ENCODE assay signal across 8 cellular contexts in the genomic region with DNA sequence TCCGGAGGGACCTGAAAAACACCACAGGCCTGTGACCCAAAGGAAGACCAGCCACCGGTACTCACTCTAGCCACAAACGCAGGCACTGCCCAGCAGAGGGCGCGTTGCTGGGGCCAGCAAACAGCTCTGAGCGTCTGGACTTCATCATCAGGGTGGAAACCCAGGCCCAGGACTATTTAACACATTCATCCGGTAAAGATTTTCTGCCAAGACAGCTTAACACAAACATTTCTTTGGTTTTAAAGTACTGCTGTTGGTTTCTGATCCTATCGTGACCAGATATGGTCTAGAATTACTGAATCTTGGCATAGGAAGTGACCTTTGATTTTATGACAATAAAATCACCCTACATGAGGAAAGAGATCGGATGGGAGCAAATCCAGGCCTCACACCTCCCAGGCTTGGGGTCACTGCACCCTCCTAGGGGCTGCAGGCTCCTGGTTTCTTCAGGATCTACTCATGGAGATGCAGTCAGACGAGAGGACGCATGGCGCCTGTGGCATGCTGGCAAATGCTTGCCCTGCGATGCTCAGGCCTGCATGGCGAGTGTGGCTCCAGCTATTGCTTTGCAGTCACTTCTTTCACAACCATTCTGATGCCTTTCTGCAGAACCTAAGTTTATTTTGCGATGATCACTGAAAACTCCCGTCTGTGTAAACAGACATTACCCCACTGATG.
DNase-seq lines count a peak whose midpoint lies in the region; ATAC-seq and TF ChIP-seq lines count a peak whose summit lies in the region.

No MANE protein-coding gene starts in this region.

- no peak overlapping the region for H3K4me2 ChIP-seq in DND-41 (ENCODE audit: insufficient read depth, low read length)

- H3K9ac ChIP-seq in DND-41 (ENCODE audit: low read depth, low read length) = no peak overlapping the region

- H3K27ac Mint-ChIP-seq in T-helper 2 cell treated with Interferon-gamma antibody and Interleukin-4, amounts not matched to agents 5 μg/mL and 100 μg/mL, for 36 hours = no peak overlapping the region

- H3K4me3 ChIP-seq in DND-41 (ENCODE audit: low read depth in 1 of 2, low read length in 2 of 2) = no peak overlapping the region

- H3K36me3 ChIP-seq in DND-41 (ENCODE audit: insufficient read depth, low read length) = no peaks in the 10 kb centered on the region

- no peaks in the 10 kb centered on the region for H4K20me1 ChIP-seq in DND-41 (ENCODE audit: insufficient read depth, low read length)

- H3K27me3 ChIP-seq in DND-41 (ENCODE audit: insufficient read depth, low read length, poor library complexity) = no peaks in the 10 kb centered on the region

- no peak overlapping the region for H2AFZ ChIP-seq in DND-41 (ENCODE audit: low read depth, low read length)

- no peaks in the 10 kb centered on the region for H3K9me3 Mint-ChIP-seq in T-helper 2 cell treated with Interferon-gamma antibody and Interleukin-4, amounts not matched to agents 5 μg/mL and 100 μg/mL, for 36 hours

- H3K79me2 ChIP-seq in DND-41 (ENCODE audit: insufficient read depth, low read length) = no peaks in the 10 kb centered on the region

- peaks cover 3% of the 10 kb centered on the region for H3K27me3 Mint-ChIP-seq in T-helper 2 cell treated with Interferon-gamma antibody and Interleukin-4, amounts not matched to agents 5 μg/mL and 100 μg/mL, for 36 hours (ENCODE audit: low read depth)

- TF ChIP-seq CTCF in DND-41 (IDR thresholded peaks at IDR 0.05; ENCODE audit: borderline replicate concordance, extremely low read depth, low read length, poor library complexity, severe bottlenecking) = peak; percentile 49

- H3K4me3 Mint-ChIP-seq in T-helper 2 cell treated with Interferon-gamma antibody and Interleukin-4, amounts not matched to agents 5 μg/mL and 100 μg/mL, for 36 hours = no peak overlapping the region

- no peaks in the 10 kb centered on the region for H3K36me3 Mint-ChIP-seq in T-helper 2 cell treated with Interferon-gamma antibody and Interleukin-4, amounts not matched to agents 5 μg/mL and 100 μg/mL, for 36 hours (ENCODE audit: low read depth)

- no peaks in the 10 kb centered on the region for H3K9me3 ChIP-seq in DND-41 (ENCODE audit: insufficient read depth, low read length, severe bottlenecking)

- DNase-seq in DND-41 (peak; percentile 7), fibroblast of peridontal ligament (ENCODE audit: extremely low read depth) (peak; percentile 54), renal cortical epithelial cell (ENCODE audit: low read depth) (peak; percentile 26), NCI-H446 treated with DMSO at 0.1 percent for 48 hours (lab: John Stamatoyannopoulos, UW) (no peak), NCI-H1105 treated with DMSO at 0.1 percent for 48 hours (lab: John Stamatoyannopoulos, UW) (no peak)
- DNase-seq in T-helper 2 cell treated with Interferon-gamma antibody and Interleukin-4, amounts not matched to agents 5 μg/mL and 100 μg/mL, for 36 hours (ENCODE audit: low spot score) = peak; percentile 8

- H3K27ac ChIP-seq in DND-41 (ENCODE audit: low read length) = no peak overlapping the region

- H3K4me1 ChIP-seq in DND-41 (ENCODE audit: insufficient read depth, low read length) = no peaks in the 10 kb centered on the region

- no peaks in the 10 kb centered on the region for H3K4me1 Mint-ChIP-seq in T-helper 2 cell treated with Interferon-gamma antibody and Interleukin-4, amounts not matched to agents 5 μg/mL and 100 μg/mL, for 36 hours (ENCODE audit: low read depth)

- no peak for ATAC-seq in DND-41 (ENCODE audit: insufficient read depth, low read depth)
- ATAC-seq in GM18909 (IDR thresholded peaks at IDR 0.05; ENCODE audit: poor library complexity, unreplicated experiment) = peak; percentile 89
- ATAC-seq in HG03175 (IDR thresholded peaks at IDR 0.05; ENCODE audit: unreplicated experiment) = peak; percentile 84

Comparison
In these comparisons a context has a peak if more than half of its experiments do, and no peak if none do; other contexts are left out.
1. DNase-seq: peak in DND-41 (single experiment), T-helper 2 cell treated with Interferon-gamma antibody and Interleukin-4, amounts not matched to agents 5 μg/mL and 100 μg/mL, for 36 hours (single experiment), fibroblast of peridontal ligament (single experiment) and renal cortical epithelial cell (single experiment); none in NCI-H446 treated with DMSO at 0.1 percent for 48 hours (single experiment) and NCI-H1105 treated with DMSO at 0.1 percent for 48 hours (single experiment).